2 cellular contexts compared by ENCODE assay signal in the genomic region with DNA sequence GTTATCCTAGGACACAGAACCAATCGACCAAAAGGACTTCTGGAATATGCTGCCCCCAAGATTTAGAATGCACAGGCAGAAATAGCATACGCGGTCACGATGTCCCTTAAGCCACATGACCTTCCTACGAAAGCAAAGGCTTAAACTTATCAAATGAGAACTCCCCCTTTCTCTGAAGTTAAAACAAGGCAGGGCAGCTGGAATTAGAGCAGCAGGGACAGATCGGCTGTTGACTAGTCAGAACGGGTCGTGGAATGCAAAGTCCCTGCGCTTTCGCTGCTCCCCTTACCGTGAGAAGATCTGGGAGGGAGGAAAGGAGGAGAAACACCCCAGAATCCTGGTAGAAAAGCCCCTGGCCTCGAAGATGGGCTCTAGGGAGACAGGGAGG.
TF ChIP-seq lines count a peak whose summit lies in the region.

No MANE protein-coding gene starts in this region.

TF ChIP-seq in PFSK-1, 5 proteins besides CTCF, POLR2A, EP300 and RAD21:
- TF ChIP-seq, protein P1, sequence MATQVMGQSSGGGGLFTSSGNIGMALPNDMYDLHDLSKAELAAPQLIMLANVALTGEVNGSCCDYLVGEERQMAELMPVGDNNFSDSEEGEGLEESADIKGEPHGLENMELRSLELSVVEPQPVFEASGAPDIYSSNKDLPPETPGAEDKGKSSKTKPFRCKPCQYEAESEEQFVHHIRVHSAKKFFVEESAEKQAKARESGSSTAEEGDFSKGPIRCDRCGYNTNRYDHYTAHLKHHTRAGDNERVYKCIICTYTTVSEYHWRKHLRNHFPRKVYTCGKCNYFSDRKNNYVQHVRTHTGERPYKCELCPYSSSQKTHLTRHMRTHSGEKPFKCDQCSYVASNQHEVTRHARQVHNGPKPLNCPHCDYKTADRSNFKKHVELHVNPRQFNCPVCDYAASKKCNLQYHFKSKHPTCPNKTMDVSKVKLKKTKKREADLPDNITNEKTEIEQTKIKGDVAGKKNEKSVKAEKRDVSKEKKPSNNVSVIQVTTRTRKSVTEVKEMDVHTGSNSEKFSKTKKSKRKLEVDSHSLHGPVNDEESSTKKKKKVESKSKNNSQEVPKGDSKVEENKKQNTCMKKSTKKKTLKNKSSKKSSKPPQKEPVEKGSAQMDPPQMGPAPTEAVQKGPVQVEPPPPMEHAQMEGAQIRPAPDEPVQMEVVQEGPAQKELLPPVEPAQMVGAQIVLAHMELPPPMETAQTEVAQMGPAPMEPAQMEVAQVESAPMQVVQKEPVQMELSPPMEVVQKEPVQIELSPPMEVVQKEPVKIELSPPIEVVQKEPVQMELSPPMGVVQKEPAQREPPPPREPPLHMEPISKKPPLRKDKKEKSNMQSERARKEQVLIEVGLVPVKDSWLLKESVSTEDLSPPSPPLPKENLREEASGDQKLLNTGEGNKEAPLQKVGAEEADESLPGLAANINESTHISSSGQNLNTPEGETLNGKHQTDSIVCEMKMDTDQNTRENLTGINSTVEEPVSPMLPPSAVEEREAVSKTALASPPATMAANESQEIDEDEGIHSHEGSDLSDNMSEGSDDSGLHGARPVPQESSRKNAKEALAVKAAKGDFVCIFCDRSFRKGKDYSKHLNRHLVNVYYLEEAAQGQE (IDR thresholded peaks at IDR 0.05; ENCODE audit: insufficient read depth in 1 of 2, low read depth in 2 of 2, low read length in 2 of 2), result 0 out of 4 replicates have a peak, but pooled peaks of 1 of the 2 experiments have one; percentile 27
- TF ChIP-seq POLR2AphosphoS5 (IDR thresholded peaks at IDR 0.05; ENCODE audit: low read depth, low read length) (peak; percentile 70; the same call in 1 of the 2 replicates), SIN3A (IDR thresholded peaks at IDR 0.05; ENCODE audit: borderline replicate concordance, insufficient read depth, low read length) (peak; percentile 35; the same call in 1 of the 2 replicates), FOXP2 (optimal IDR thresholded peaks at IDR 0.05; ENCODE audit: borderline replicate concordance, extremely low read depth, extremely low read length, insufficient read depth) (no peak), TAF1 (IDR thresholded peaks at IDR 0.05; ENCODE audit: borderline replicate concordance, insufficient read depth, low read length) (no peak; the same call in 1 of the 2 replicates)

TF ChIP-seq in GM12878, 131 proteins besides CTCF, POLR2A, EP300 and RAD21 (continued from another document):
- TF ChIP-seq, protein P2, sequence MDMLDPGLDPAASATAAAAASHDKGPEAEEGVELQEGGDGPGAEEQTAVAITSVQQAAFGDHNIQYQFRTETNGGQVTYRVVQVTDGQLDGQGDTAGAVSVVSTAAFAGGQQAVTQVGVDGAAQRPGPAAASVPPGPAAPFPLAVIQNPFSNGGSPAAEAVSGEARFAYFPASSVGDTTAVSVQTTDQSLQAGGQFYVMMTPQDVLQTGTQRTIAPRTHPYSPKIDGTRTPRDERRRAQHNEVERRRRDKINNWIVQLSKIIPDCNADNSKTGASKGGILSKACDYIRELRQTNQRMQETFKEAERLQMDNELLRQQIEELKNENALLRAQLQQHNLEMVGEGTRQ (IDR thresholded peaks at IDR 0.05; ENCODE audit: borderline replicate concordance, low read depth, low read length), result peak; percentile 69
- peak; percentile 65 for TF ChIP-seq RUNX3 (IDR thresholded peaks at IDR 0.05; ENCODE audit: low read length)
- TF ChIP-seq CHD1 (IDR thresholded peaks at IDR 0.05; ENCODE audit: low read depth, low read length), result no peak; the same call in 1 of the 2 replicates
- TF ChIP-seq STAT3 (IDR thresholded peaks at IDR 0.05; ENCODE audit: low read depth, low read length), result no peak
- TF ChIP-seq MEF2A (IDR thresholded peaks at IDR 0.05; ENCODE audit: insufficient read depth, low read depth, low read length), result 0 out of 2 replicates have a peak, but pooled peaks have one; percentile 34
- TF ChIP-seq, protein P1 (IDR thresholded peaks at IDR 0.05; ENCODE audit: low read depth, low read length), result no peak
- TF ChIP-seq RBBP5 (conservative IDR thresholded peaks at IDR 0.05), result no peak
- no peak for TF ChIP-seq POLR2AphosphoS2 (IDR thresholded peaks at IDR 0.05; ENCODE audit: low read depth, low read length)
- peak; percentile 25; the same call in 1 of the 2 replicates for TF ChIP-seq PML (IDR thresholded peaks at IDR 0.05; ENCODE audit: low read length)
- TF ChIP-seq, protein P3, sequence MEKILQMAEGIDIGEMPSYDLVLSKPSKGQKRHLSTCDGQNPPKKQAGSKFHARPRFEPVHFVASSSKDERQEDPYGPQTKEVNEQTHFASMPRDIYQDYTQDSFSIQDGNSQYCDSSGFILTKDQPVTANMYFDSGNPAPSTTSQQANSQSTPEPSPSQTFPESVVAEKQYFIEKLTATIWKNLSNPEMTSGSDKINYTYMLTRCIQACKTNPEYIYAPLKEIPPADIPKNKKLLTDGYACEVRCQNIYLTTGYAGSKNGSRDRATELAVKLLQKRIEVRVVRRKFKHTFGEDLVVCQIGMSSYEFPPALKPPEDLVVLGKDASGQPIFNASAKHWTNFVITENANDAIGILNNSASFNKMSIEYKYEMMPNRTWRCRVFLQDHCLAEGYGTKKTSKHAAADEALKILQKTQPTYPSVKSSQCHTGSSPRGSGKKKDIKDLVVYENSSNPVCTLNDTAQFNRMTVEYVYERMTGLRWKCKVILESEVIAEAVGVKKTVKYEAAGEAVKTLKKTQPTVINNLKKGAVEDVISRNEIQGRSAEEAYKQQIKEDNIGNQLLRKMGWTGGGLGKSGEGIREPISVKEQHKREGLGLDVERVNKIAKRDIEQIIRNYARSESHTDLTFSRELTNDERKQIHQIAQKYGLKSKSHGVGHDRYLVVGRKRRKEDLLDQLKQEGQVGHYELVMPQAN (conservative IDR thresholded peaks at IDR 0.05), result peak; percentile 66; the same call in 1 of the 2 replicates
- no peak for TF ChIP-seq FOS (IDR thresholded peaks at IDR 0.05; ENCODE audit: borderline replicate concordance, extremely low read depth, insufficient read length)
- peak; percentile 36; the same call in 1 of the 2 replicates for TF ChIP-seq NFIC (IDR thresholded peaks at IDR 0.05; ENCODE audit: low read depth, low read length)
- TF ChIP-seq SMAD5 (IDR thresholded peaks at IDR 0.05; ENCODE audit: low read depth), result peak; percentile 28
- 0 out of 3 replicates have a peak, but pooled peaks have one; percentile 55 for TF ChIP-seq POU2F2 (IDR thresholded peaks at IDR 0.05; ENCODE audit: borderline replicate concordance, low read depth, low read length)
- TF ChIP-seq, protein P4, sequence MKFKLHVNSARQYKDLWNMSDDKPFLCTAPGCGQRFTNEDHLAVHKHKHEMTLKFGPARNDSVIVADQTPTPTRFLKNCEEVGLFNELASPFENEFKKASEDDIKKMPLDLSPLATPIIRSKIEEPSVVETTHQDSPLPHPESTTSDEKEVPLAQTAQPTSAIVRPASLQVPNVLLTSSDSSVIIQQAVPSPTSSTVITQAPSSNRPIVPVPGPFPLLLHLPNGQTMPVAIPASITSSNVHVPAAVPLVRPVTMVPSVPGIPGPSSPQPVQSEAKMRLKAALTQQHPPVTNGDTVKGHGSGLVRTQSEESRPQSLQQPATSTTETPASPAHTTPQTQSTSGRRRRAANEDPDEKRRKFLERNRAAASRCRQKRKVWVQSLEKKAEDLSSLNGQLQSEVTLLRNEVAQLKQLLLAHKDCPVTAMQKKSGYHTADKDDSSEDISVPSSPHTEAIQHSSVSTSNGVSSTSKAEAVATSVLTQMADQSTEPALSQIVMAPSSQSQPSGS (IDR thresholded peaks at IDR 0.05; ENCODE audit: low read length), result peak; percentile 22; the same call in 1 of the 2 replicates
- peak; percentile 96 for TF ChIP-seq POLR2AphosphoS5 (IDR thresholded peaks at IDR 0.05; ENCODE audit: low read length)
- TF ChIP-seq, protein P5, sequence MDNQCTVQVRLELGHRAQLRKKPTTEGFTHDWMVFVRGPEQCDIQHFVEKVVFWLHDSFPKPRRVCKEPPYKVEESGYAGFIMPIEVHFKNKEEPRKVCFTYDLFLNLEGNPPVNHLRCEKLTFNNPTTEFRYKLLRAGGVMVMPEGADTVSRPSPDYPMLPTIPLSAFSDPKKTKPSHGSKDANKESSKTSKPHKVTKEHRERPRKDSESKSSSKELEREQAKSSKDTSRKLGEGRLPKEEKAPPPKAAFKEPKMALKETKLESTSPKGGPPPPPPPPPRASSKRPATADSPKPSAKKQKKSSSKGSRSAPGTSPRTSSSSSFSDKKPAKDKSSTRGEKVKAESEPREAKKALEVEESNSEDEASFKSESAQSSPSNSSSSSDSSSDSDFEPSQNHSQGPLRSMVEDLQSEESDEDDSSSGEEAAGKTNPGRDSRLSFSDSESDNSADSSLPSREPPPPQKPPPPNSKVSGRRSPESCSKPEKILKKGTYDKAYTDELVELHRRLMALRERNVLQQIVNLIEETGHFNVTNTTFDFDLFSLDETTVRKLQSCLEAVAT (IDR thresholded peaks at IDR 0.05), result peak; percentile 85
- TF ChIP-seq, protein P6, sequence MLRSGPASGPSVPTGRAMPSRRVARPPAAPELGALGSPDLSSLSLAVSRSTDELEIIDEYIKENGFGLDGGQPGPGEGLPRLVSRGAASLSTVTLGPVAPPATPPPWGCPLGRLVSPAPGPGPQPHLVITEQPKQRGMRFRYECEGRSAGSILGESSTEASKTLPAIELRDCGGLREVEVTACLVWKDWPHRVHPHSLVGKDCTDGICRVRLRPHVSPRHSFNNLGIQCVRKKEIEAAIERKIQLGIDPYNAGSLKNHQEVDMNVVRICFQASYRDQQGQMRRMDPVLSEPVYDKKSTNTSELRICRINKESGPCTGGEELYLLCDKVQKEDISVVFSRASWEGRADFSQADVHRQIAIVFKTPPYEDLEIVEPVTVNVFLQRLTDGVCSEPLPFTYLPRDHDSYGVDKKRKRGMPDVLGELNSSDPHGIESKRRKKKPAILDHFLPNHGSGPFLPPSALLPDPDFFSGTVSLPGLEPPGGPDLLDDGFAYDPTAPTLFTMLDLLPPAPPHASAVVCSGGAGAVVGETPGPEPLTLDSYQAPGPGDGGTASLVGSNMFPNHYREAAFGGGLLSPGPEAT (IDR thresholded peaks at IDR 0.05; ENCODE audit: low read depth), result 0 out of 2 replicates have a peak, but pooled peaks have one; percentile 64
- TF ChIP-seq ETV6 (conservative IDR thresholded peaks at IDR 0.05 in 1 of 2, IDR thresholded peaks at IDR 0.05 in 1 of 2; ENCODE audit: borderline replicate concordance in 1 of 2, low read depth in 1 of 2), result no peak
- no peak for TF ChIP-seq ATF7 (IDR thresholded peaks at IDR 0.05; ENCODE audit: low read depth)
- TF ChIP-seq, protein P7, sequence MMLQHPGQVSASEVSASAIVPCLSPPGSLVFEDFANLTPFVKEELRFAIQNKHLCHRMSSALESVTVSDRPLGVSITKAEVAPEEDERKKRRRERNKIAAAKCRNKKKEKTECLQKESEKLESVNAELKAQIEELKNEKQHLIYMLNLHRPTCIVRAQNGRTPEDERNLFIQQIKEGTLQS (IDR thresholded peaks at IDR 0.05; ENCODE audit: borderline replicate concordance, extremely low read depth, low read depth, low read length), result peak; percentile 15; the same call in 1 of the 2 replicates
- TF ChIP-seq BRCA1 (IDR thresholded peaks at IDR 0.05; ENCODE audit: low read depth, low read length), result no peak
- TF ChIP-seq TARDBP (IDR thresholded peaks at IDR 0.05; ENCODE audit: borderline replicate concordance), result no peak
- TF ChIP-seq, protein P8, sequence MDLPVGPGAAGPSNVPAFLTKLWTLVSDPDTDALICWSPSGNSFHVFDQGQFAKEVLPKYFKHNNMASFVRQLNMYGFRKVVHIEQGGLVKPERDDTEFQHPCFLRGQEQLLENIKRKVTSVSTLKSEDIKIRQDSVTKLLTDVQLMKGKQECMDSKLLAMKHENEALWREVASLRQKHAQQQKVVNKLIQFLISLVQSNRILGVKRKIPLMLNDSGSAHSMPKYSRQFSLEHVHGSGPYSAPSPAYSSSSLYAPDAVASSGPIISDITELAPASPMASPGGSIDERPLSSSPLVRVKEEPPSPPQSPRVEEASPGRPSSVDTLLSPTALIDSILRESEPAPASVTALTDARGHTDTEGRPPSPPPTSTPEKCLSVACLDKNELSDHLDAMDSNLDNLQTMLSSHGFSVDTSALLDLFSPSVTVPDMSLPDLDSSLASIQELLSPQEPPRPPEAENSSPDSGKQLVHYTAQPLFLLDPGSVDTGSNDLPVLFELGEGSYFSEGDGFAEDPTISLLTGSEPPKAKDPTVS (IDR thresholded peaks at IDR 0.05; ENCODE audit: low read depth, low read length), result 0 out of 2 replicates have a peak, but pooled peaks have one; percentile 36
- TF ChIP-seq TAF1 (IDR thresholded peaks at IDR 0.05; ENCODE audit: borderline replicate concordance, low read depth, low read length), result 0 out of 2 replicates have a peak, but pooled peaks have one; percentile 56
- TF ChIP-seq MXI1 (IDR thresholded peaks at IDR 0.05; ENCODE audit: low read depth, low read length), result no peak
TF ChIP-seq in GM12878: peak in this region for 19.
